In genomic region chr19:6476155-6476895, GRCh38 we compare ENCODE assay signal across 8 cellular contexts. TPM values are rescaled to one million over a fixed set of nuclear protein-coding genes. Genes with fewer than 3 reads are reported as not detected.
DNase-seq lines count a peak whose midpoint lies in the region; ATAC-seq and TF ChIP-seq lines count a peak whose summit lies in the region.

No MANE protein-coding gene starts in this region.

- H3K9me3 Mint-ChIP-seq in activated naive CD8-positive, alpha-beta T cell treated with anti-CD3 and anti-CD28 coated beads for 36 hours: no peaks in the 10 kb centered on the region

- no peaks in the 10 kb centered on the region for H3K36me3 ChIP-seq in SJSA1
- H3K36me3 ChIP-seq in heart left ventricle: peaks cover 0 to 26% (median 0%) of the 10 kb centered on the region in 9 donors

- H3K27me3 ChIP-seq in SJSA1 (replicated peaks) (peaks cover 35% of the 10 kb centered on the region), heart left ventricle (peaks cover 18 to 49% (median 27%) of the 10 kb centered on the region in 9 donors)

- intact Hi-C loops in heart left ventricle (cut with DNase I): no loop called here

- H3K9me3 ChIP-seq in SJSA1 (replicated peaks): no peaks in the 10 kb centered on the region
- H3K9me3 ChIP-seq in heart left ventricle: no peaks in the 10 kb centered on the region

- no peak overlapping the region for H3K27ac ChIP-seq in SJSA1
- no peak overlapping the region for H3K27ac ChIP-seq in heart left ventricle

- ATAC-seq in heart left ventricle (peak in 3 of 4 donors; percentile 16 to 67 (median 50)), HG03439 (IDR thresholded peaks at IDR 0.05; ENCODE audit: unreplicated experiment) (no peak), GM18907 (IDR thresholded peaks at IDR 0.05; ENCODE audit: unreplicated experiment) (no peak)

- peaks cover 10% of the 10 kb centered on the region for H3K4me1 Mint-ChIP-seq in activated naive CD8-positive, alpha-beta T cell treated with anti-CD3 and anti-CD28 coated beads for 36 hours

- peak; percentile 85 for DNase-seq in GM20000 (ENCODE audit: low spot score)
- DNase-seq in SJSA1 (ENCODE audit: low read depth in 1 of 2, low spot score in 2 of 2): peak; percentile 15 to 52
- DNase-seq in activated naive CD8-positive, alpha-beta T cell treated with anti-CD3 and anti-CD28 coated beads for 36 hours: peak; percentile 72
- DNase-seq in heart left ventricle: peak in 1 of 5 donors; percentile 41
- peak; percentile 74 for DNase-seq in pons (ENCODE audit: low spot score)
- no peak for DNase-seq in amniotic stem cell (lab: John Stamatoyannopoulos, UW)

- no peak for TF ChIP-seq POLR2A in heart left ventricle (IDR thresholded peaks at IDR 0.05)

- H3K4me3 Mint-ChIP-seq in activated naive CD8-positive, alpha-beta T cell treated with anti-CD3 and anti-CD28 coated beads for 36 hours: no peak overlapping the region

- H3K27me3 Mint-ChIP-seq in activated naive CD8-positive, alpha-beta T cell treated with anti-CD3 and anti-CD28 coated beads for 36 hours: no peaks in the 10 kb centered on the region

- no peaks in the 10 kb centered on the region for H3K4me1 ChIP-seq in SJSA1 (replicated peaks)
- H3K4me1 ChIP-seq in heart left ventricle: peaks cover 0 to 18% (median 3%) of the 10 kb centered on the region in 12 donors

- no peak overlapping the region for H3K27ac Mint-ChIP-seq in activated naive CD8-positive, alpha-beta T cell treated with anti-CD3 and anti-CD28 coated beads for 36 hours

- peaks cover 12% of the 10 kb centered on the region for H3K36me3 Mint-ChIP-seq in activated naive CD8-positive, alpha-beta T cell treated with anti-CD3 and anti-CD28 coated beads for 36 hours

- no peak overlapping the region for H3K4me3 ChIP-seq in SJSA1
- H3K4me3 ChIP-seq in heart left ventricle: peak overlapping the region in 3 of 12 donors; percentile 8 to 24 (median 14)

- 5 to 19% (median 12%) methylated on average over 8 to 33 of the region's 33 CpGs for WGBS in heart left ventricle, 4 donors

- TF ChIP-seq CTCF in GM20000 (IDR thresholded peaks at IDR 0.05; ENCODE audit: extremely low read depth, missing control alignments): no peak
- no peak for TF ChIP-seq CTCF in heart left ventricle (IDR thresholded peaks at IDR 0.05)

RNA-seq across cellular contexts. Expression of gene DENND1C, which starts 5.3 kb away (rescaled TPM):
- total RNA-seq in SJSA1 (2014; rRNA removed; shearing (Covaris generic)): not detected in 2 replicates
- 10 to 100 TPM; 62.4 to 63.2 TPM for total RNA-seq in activated naive CD8-positive, alpha-beta T cell treated with anti-CD3 and anti-CD28 coated beads for 36 hours
- 1 to 10 TPM in 2 of 9 donors, under 1 TPM in 7; 0.17 to 9.5 (median 0.50) TPM for total RNA-seq in heart left ventricle
- under 1 TPM; 0.25 to 0.42 TPM for polyA plus RNA-seq in heart left ventricle

RNA-seq across cellular contexts. Expression of gene CRB3, which starts 12.3 kb away (rescaled TPM):
- not detected in 2 replicates for total RNA-seq in SJSA1 (2014; rRNA removed; shearing (Covaris generic))
- 1 to 10 TPM; 2.1 to 2.5 TPM for total RNA-seq in activated naive CD8-positive, alpha-beta T cell treated with anti-CD3 and anti-CD28 coated beads for 36 hours
- total RNA-seq in heart left ventricle: 1 to 10 TPM in 1 of 9 donors, under 1 TPM in 2, not detected in 6; 0.40 to 1.6 (median 0.52) TPM
- under 1 TPM in 1 of 2 donors, not detected in 1; 0.28 TPM for polyA plus RNA-seq in heart left ventricle

RNA-seq across cellular contexts. Expression of gene SLC25A23, which starts 16.7 kb away (rescaled TPM):
- 3.9 and 5.0 TPM in 2 replicates for total RNA-seq in SJSA1 (2014; rRNA removed; shearing (Covaris generic))
- total RNA-seq in activated naive CD8-positive, alpha-beta T cell treated with anti-CD3 and anti-CD28 coated beads for 36 hours: 10 to 100 TPM; 14.8 to 18.4 TPM
- 100 to 1,000 TPM in 6 of 9 donors, 10 to 100 TPM in 3; 78.4 to 208 (median 114) TPM for total RNA-seq in heart left ventricle
- 100 to 1,000 TPM in 1 of 2 donors, 10 to 100 TPM in 1; 64.4 to 120 TPM for polyA plus RNA-seq in heart left ventricle

RNA-seq across cellular contexts. Expression of gene TUBB4A, which starts 25.8 kb away (rescaled TPM):
- not detected in 2 replicates for total RNA-seq in SJSA1 (2014; rRNA removed; shearing (Covaris generic))
- 1 to 10 TPM; 7.3 to 7.8 TPM for total RNA-seq in activated naive CD8-positive, alpha-beta T cell treated with anti-CD3 and anti-CD28 coated beads for 36 hours
- 1 to 10 TPM in 6 of 9 donors, under 1 TPM in 3; 0.41 to 4.8 (median 1.6) TPM for total RNA-seq in heart left ventricle
- polyA plus RNA-seq in heart left ventricle: 1 to 10 TPM in 1 of 2 donors, under 1 TPM in 1; 0.15 to 2.0 TPM

RNA-seq across cellular contexts. Expression of gene SLC25A41, which starts 42.8 kb away (rescaled TPM):
- not detected in 2 replicates for total RNA-seq in SJSA1 (2014; rRNA removed; shearing (Covaris generic))
- under 1 TPM; 0.52 to 0.60 TPM for total RNA-seq in activated naive CD8-positive, alpha-beta T cell treated with anti-CD3 and anti-CD28 coated beads for 36 hours
- total RNA-seq in heart left ventricle: under 1 TPM in 7 of 9 donors, not detected in 2; 0.17 to 0.96 (median 0.44) TPM
- 1 to 10 TPM in 1 of 2 donors, under 1 TPM in 1; 0.50 to 1.4 TPM for polyA plus RNA-seq in heart left ventricle

Comparison
In these comparisons a context has a peak if more than half of its experiments do, and no peak if none do; other contexts are left out.
1. ATAC-seq: peak in heart left ventricle (3 of 4); none in HG03439 (single experiment) and GM18907 (single experiment).
2. RNA of gene DENND1C, which starts 5.3 kb away (total RNA-seq): 62.4 to 63.2 TPM in activated naive CD8-positive, alpha-beta T cell treated with anti-CD3 and anti-CD28 coated beads for 36 hours; 0.17 to 9.5 TPM in heart left ventricle and not detected in SJSA1; every median in the first group is over 4 times any median in the second.
3. RNA of gene SLC25A23, which starts 16.7 kb away (total RNA-seq): 78.4 to 208 TPM in heart left ventricle; 14.8 to 18.4 TPM in activated naive CD8-positive, alpha-beta T cell treated with anti-CD3 and anti-CD28 coated beads for 36 hours and 3.9 to 5.0 TPM in SJSA1; every median in the first group is over 4 times any median in the second.